ENCODE assay signal across 8 cellular contexts in the genomic region with DNA sequence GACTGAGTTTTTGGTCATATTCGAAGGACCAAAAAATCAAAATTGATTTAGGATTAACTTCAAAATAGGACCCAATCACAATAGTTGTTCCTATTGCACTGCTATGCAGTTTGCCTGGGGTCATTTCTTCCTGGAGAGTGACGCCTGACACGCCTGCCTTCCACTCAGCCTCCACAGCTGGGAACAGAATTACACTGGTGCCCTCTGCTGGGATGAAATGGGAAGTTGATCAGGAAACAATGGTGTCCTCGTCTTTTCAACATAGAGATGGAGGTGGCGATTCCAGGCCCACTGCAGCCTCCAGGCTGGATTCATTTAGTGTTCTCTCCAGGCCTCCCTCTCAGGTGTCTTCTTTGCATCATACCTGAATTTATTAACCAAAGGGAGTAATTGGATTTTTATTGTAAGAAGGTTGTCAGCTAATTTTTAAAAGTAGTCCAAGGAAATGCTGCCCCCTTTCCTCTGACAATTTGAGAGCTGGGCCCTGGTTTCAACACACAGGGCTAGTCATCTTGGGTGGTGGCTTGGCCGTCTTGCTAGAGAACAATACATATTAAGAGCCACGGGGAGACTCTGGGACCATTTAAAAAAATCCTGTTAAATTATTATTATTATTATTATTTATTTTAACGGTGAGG.
DNase-seq lines count a peak whose midpoint lies in the region; ATAC-seq and TF ChIP-seq lines count a peak whose summit lies in the region.

No MANE protein-coding gene starts in this region.

- H3K9me3 ChIP-seq in tibial nerve = no peaks in the 10 kb centered on the region

- ATAC-seq in foreskin keratinocyte = peak; percentile 95

- peak overlapping the region; percentile 28 for H3K27ac Mint-ChIP-seq in osteocyte (ENCODE audit: unreplicated experiment)

- no peak overlapping the region for H3K4me3 Mint-ChIP-seq in osteocyte (ENCODE audit: unreplicated experiment)

- H3K27me3 ChIP-seq in foreskin keratinocyte (no peaks in the 10 kb centered on the region), tibial nerve (no peaks in the 10 kb centered on the region)

- H3K36me3 ChIP-seq in tibial nerve = no peaks in the 10 kb centered on the region

- H3K4me1 Mint-ChIP-seq in osteocyte (ENCODE audit: unreplicated experiment) = peaks cover 35% of the 10 kb centered on the region

- WGBS in tibial nerve, 2 donors = 15 to 18% methylated on average over 8 of the region's 8 CpGs

- H3K4me3 ChIP-seq in tibial nerve = no peak overlapping the region

- DNase-seq in GDM1 (lab: John Stamatoyannopoulos, UW) (peak; percentile 47), H4 (ENCODE audit: low spot score) (peak; percentile 76), RKO (ENCODE audit: low spot score) (peak; percentile 81), foreskin keratinocyte (peak; percentile 37 to 69), osteocyte (ENCODE audit: extremely low spot score, unreplicated experiment) (peak; percentile 89), tibial nerve (ENCODE audit: low spot score in 2 of 2) (peak; percentile 51 to 87)
- DNase-seq in activated T-helper 1 cell treated with anti-CD3 and anti-CD28 coated beads, Interleukin-2, amount 50 U/mL, for 16 hours (ENCODE audit: low read depth in 1 of 2, low spot score in 1 of 2) = peak; percentile 17 to 39

- TF ChIP-seq EP300 in tibial nerve (IDR thresholded peaks at IDR 0.05) = peak in 1 of 2 donors; percentile 52

- no peak for TF ChIP-seq POLR2A in tibial nerve (IDR thresholded peaks at IDR 0.05)

- H3K27me3 Mint-ChIP-seq in osteocyte (ENCODE audit: unreplicated experiment) = no peaks in the 10 kb centered on the region

- no peaks in the 10 kb centered on the region for H3K36me3 Mint-ChIP-seq in osteocyte (ENCODE audit: unreplicated experiment)

- no peak overlapping the region for H3K27ac ChIP-seq in foreskin keratinocyte
- H3K27ac ChIP-seq in tibial nerve = peak overlapping the region in 2 of 4 donors; percentile 53 to 58

- H3K4me1 ChIP-seq in foreskin keratinocyte (no peaks in the 10 kb centered on the region), tibial nerve (peaks cover 0 to 15% (median 2%) of the 10 kb centered on the region in 4 donors)

- H3K9me3 Mint-ChIP-seq in osteocyte (ENCODE audit: unreplicated experiment) = no peaks in the 10 kb centered on the region

- TF ChIP-seq CTCF in LNCAP (IDR thresholded peaks at IDR 0.05) (peak; percentile 81), foreskin keratinocyte (conservative IDR thresholded peaks at IDR 0.05) (peak; percentile 92), osteocyte (IDR thresholded peaks at IDR 0.05) (peak; percentile 94), tibial nerve (IDR thresholded peaks at IDR 0.05) (peak; percentile 73 to 91 (median 76))

Comparison
In these comparisons a context has a peak if more than half of its experiments do, and no peak if none do; other contexts are left out.
1. DNase-seq: peak in every context shown above with its lines; median percentile 89 in osteocyte; 81 in RKO; 76 in H4; 69 in tibial nerve; 53 in foreskin keratinocyte; 47 in GDM1; 28 in activated T-helper 1 cell treated with anti-CD3 and anti-CD28 coated beads, Interleukin-2, amount 50 U/mL, for 16 hours.